Comparison of ENCODE assay signal across 8 cellular contexts in the genomic region with DNA sequence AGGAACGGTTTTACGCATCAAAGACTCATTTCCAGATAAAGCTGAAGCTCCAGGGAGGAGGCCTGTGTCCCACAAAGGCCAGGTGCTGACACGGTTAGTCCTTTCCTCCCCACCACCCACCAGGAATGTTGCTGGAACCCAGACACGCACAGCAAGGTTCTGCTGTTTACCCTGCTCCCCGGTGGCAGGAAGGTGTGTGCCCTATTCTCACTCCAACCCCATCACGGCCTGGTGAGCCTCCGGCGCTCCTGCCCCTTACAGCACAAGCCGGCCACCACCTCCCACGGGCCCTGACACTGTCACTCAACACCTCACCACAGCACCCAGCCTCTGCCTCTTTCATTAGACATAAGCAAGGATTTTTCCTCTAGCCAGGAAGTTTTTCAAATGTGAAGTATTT. TPM values are rescaled to one million over a fixed set of nuclear protein-coding genes. Genes with fewer than 3 reads are reported as not detected.
DNase-seq lines count a peak whose midpoint lies in the region; ATAC-seq and TF ChIP-seq lines count a peak whose summit lies in the region.

No MANE protein-coding gene starts in this region.

- intact Hi-C loops in Caco-2 (cut with micrococcal nuclease; ENCODE audit: unreplicated experiment) (no loop called here), left cardiac atrium (cut with DNase I) (no loop called here), sigmoid colon (cut with DNase I) (no loop called here)

- H3K4me3 Mint-ChIP-seq in Caco-2 (ENCODE audit: unreplicated experiment), result no peak overlapping the region
- H3K4me3 Mint-ChIP-seq in activated CD4-positive, alpha-beta memory T cell treated with anti-CD3 and anti-CD28 coated beads, Interleukin-2, amount 10 ng/mL, durations not matched to agents 7 days and 5 days, result no peak overlapping the region

- BruUV-seq in Caco-2 (replicated peaks; lab: Mats Ljungman, UMichigan), result no TSS peak

- CTCF ChIA-PET in Caco-2 (lab: Charles Lee), result no interaction called here
- CTCF ChIA-PET in activated CD4-positive, alpha-beta memory T cell treated with anti-CD3 and anti-CD28 coated beads, Interleukin-2, amount 10 ng/mL, durations not matched to agents 7 days and 5 days (lab: Charles Lee), result no interaction called here

- peak overlapping the region; percentile 47 to 69 (median 54) for H3K27ac ChIP-seq in sigmoid colon

- H3K9me3 ChIP-seq in Caco-2 (no peaks in the 10 kb centered on the region), sigmoid colon (no peaks in the 10 kb centered on the region)

- H3K36me3 ChIP-seq in Caco-2 (ENCODE audit: control insufficient read depth, insufficient read depth, low read length) (no peaks in the 10 kb centered on the region), sigmoid colon (no peaks in the 10 kb centered on the region)

- no peaks in the 10 kb centered on the region for H3K27me3 ChIP-seq in Caco-2 (replicated peaks; ENCODE audit: control insufficient read depth, insufficient read depth, low read length)
- no peaks in the 10 kb centered on the region for H3K27me3 ChIP-seq in sigmoid colon

- no peak for TF ChIP-seq EP300 in sigmoid colon (IDR thresholded peaks at IDR 0.05)

- ATAC-seq in left cardiac atrium (peak; percentile 44 to 51), GM19455 (IDR thresholded peaks at IDR 0.05; ENCODE audit: unreplicated experiment) (no peak)

- H3K36me3 Mint-ChIP-seq in Caco-2 (ENCODE audit: insufficient read depth, unreplicated experiment), result peaks cover 58% of the 10 kb centered on the region
- H3K36me3 Mint-ChIP-seq in activated CD4-positive, alpha-beta memory T cell treated with anti-CD3 and anti-CD28 coated beads, Interleukin-2, amount 10 ng/mL, durations not matched to agents 7 days and 5 days (ENCODE audit: low read depth), result peaks cover 26% of the 10 kb centered on the region

- H3K9me3 Mint-ChIP-seq in Caco-2 (ENCODE audit: unreplicated experiment), result no peaks in the 10 kb centered on the region
- H3K9me3 Mint-ChIP-seq in activated CD4-positive, alpha-beta memory T cell treated with anti-CD3 and anti-CD28 coated beads, Interleukin-2, amount 10 ng/mL, durations not matched to agents 7 days and 5 days, result no peaks in the 10 kb centered on the region

- no peak for TF ChIP-seq CTCF in Caco-2 (IDR thresholded peaks at IDR 0.05; ENCODE audit: insufficient read depth in 1 of 2, low read depth in 1 of 2, low read length in 1 of 2, severe bottlenecking in 1 of 2, unreplicated experiment in 1 of 2)
- TF ChIP-seq CTCF in sigmoid colon (IDR thresholded peaks at IDR 0.05), result no peak

- peaks cover 47% of the 10 kb centered on the region for H3K4me1 ChIP-seq in Caco-2
- peaks cover 0 to 93% (median 71%) of the 10 kb centered on the region in 4 donors for H3K4me1 ChIP-seq in sigmoid colon

- DNase-seq in Caco-2 (no peak), left cardiac atrium (peak; percentile 31), sigmoid colon (no peak), SKM-1 treated with dmso at 0.1 percent for 144 hours (lab: John Stamatoyannopoulos, UW; ENCODE audit: unreplicated experiment) (no peak), DMS 273 (lab: John Stamatoyannopoulos, UW; ENCODE audit: unreplicated experiment) (no peak)
- no peak for DNase-seq in activated CD4-positive, alpha-beta memory T cell treated with anti-CD3 and anti-CD28 coated beads, Interleukin-2, amount 10 ng/mL, durations not matched to agents 7 days and 5 days
- no peak for DNase-seq in stimulated activated CD4-positive, alpha-beta T cell treated with anti-CD3 and anti-CD28 coated beads, Interleukin-2, amount 100 ng/mL, for 24 hours

- H3K4me3 ChIP-seq in Caco-2 (ENCODE audit: low read depth, low read length) (no peak overlapping the region), sigmoid colon (no peak overlapping the region)

- WGBS in sigmoid colon, 2 donors, result 36 to 54% methylated on average over 10 of the region's 10 CpGs

- POLR2A ChIA-PET in Caco-2 (lab: Charles Lee), result no interaction called here
- POLR2A ChIA-PET in activated CD4-positive, alpha-beta memory T cell treated with anti-CD3 and anti-CD28 coated beads, Interleukin-2, amount 10 ng/mL, durations not matched to agents 7 days and 5 days (lab: Charles Lee), result no interaction called here

- no peaks in the 10 kb centered on the region for H3K27me3 Mint-ChIP-seq in Caco-2 (ENCODE audit: insufficient read depth, unreplicated experiment)
- no peaks in the 10 kb centered on the region for H3K27me3 Mint-ChIP-seq in activated CD4-positive, alpha-beta memory T cell treated with anti-CD3 and anti-CD28 coated beads, Interleukin-2, amount 10 ng/mL, durations not matched to agents 7 days and 5 days

- peak overlapping the region; percentile 21 for H3K27ac Mint-ChIP-seq in Caco-2 (ENCODE audit: unreplicated experiment)
- peak overlapping the region; percentile 40 for H3K27ac Mint-ChIP-seq in activated CD4-positive, alpha-beta memory T cell treated with anti-CD3 and anti-CD28 coated beads, Interleukin-2, amount 10 ng/mL, durations not matched to agents 7 days and 5 days

- peaks cover 62% of the 10 kb centered on the region for H3K4me1 Mint-ChIP-seq in Caco-2 (ENCODE audit: low read depth, unreplicated experiment)
- peaks cover 87% of the 10 kb centered on the region for H3K4me1 Mint-ChIP-seq in activated CD4-positive, alpha-beta memory T cell treated with anti-CD3 and anti-CD28 coated beads, Interleukin-2, amount 10 ng/mL, durations not matched to agents 7 days and 5 days

- no peak for TF ChIP-seq POLR2A in sigmoid colon (IDR thresholded peaks at IDR 0.05)

RNA-seq across cellular contexts. Expression of gene ANKRD11, which starts 47.8 kb away (rescaled TPM):
- total RNA-seq in Caco-2 (2022) (297 TPM in 2 replicates), left cardiac atrium (10 to 100 TPM; 74.3 to 86.2 TPM), sigmoid colon (100 to 1,000 TPM in 1 of 4 donors, 10 to 100 TPM in 3; 42.6 to 161 (median 48.8) TPM)
- 100 to 1,000 TPM; 199 to 208 TPM for total RNA-seq in activated CD4-positive, alpha-beta memory T cell treated with anti-CD3 and anti-CD28 coated beads, Interleukin-2, amount 10 ng/mL, durations not matched to agents 7 days and 5 days
- polyA plus RNA-seq in sigmoid colon, result 10 to 100 TPM; 30.6 to 96.8 (median 37.0) TPM
